In genomic region chr7:78179827-78180226, GRCh38 we compare ENCODE assay signal across 37 cellular contexts.
DNase-seq lines count a peak whose midpoint lies in the region; ATAC-seq, FAIRE-seq and TF ChIP-seq lines count a peak whose summit lies in the region.
"Had no signal": no experiment of that assay in that cellular context is flagged by ENCODE, and none has a peak within 500 bp of the region (broad histone marks: within the 10 kb centered on the region; RNA-seq: fewer than 3 reads in every experiment).

No MANE protein-coding gene starts in this region.

- no peaks in the 10 kb centered on the region for H3K9me3 Mint-ChIP-seq in astrocyte (ENCODE audit: unreplicated experiment)
- H3K9me3 Mint-ChIP-seq: CD4-positive, alpha-beta memory T cell; CD4-positive, alpha-beta T cell; CD8-positive, alpha-beta memory T cell; CD8-positive, alpha-beta T cell had no signal

- intact Hi-C loops in HepG2 (cut with micrococcal nuclease; ENCODE audit: unreplicated experiment), result no loop called here
- intact Hi-C loops in right lobe of liver (cut with DNase I), result no loop called here
- intact Hi-C loops in IMR-90 (cut with micrococcal nuclease), result no loop called here
- intact Hi-C loops in K562 (cut with micrococcal nuclease), result no loop called here

- BruUV-seq in HepG2 (replicated peaks; lab: Mats Ljungman, UMichigan), result no TSS peak
- no TSS peak for BruUV-seq in IMR-90 (replicated peaks; lab: Mats Ljungman, UMichigan)
- no TSS peak for BruUV-seq in K562 (replicated peaks; lab: Mats Ljungman, UMichigan)

- H3K23ac ChIP-seq in IMR-90 (ENCODE audit: low read depth, low read length), result no peak overlapping the region

- H4K91ac ChIP-seq in IMR-90 (ENCODE audit: insufficient read depth, low read depth, low read length), result no peak overlapping the region

- H3K79me2 ChIP-seq in HepG2 (ENCODE audit: insufficient read depth, low read length) (no peaks in the 10 kb centered on the region), astrocyte (ENCODE audit: insufficient read depth, low read length) (no peaks in the 10 kb centered on the region), K562 (ENCODE audit: control insufficient read depth, insufficient read depth, low read length) (no peaks in the 10 kb centered on the region)

- H3K4me3 ChIP-seq in HepG2 (replicated peaks in 1 of 3; ENCODE audit: insufficient read depth in 1 of 3, low read depth in 2 of 3, low read length in 3 of 3), result no peak overlapping the region
- no peak overlapping the region for H3K4me3 ChIP-seq in right lobe of liver
- no peak overlapping the region for H3K4me3 ChIP-seq in IMR-90 (ENCODE audit: insufficient read depth, low read depth, low read length)
- H3K4me3 ChIP-seq in astrocyte (ENCODE audit: insufficient read depth, low read depth, low read length), result no peak overlapping the region
- H3K4me3 ChIP-seq in K562, result no peak overlapping the region
- H3K4me3 ChIP-seq: A549; BLaER1; BLaER1 treated with 17β-estradiol and CSF1 and Interleukin-3, amounts not matched to agents 10 nM and 100 nM had no signal

- 22% methylated on average over 2 of the region's 2 CpGs for WGBS in HepG2 (ENCODE audit: low lambda C conversion rate)
- WGBS in right lobe of liver (ENCODE audit: insufficient coverage, low coverage, low lambda C conversion rate, missing lambda C conversion rate), result 81% methylated on average over 2 of the region's 2 CpGs
- WGBS in IMR-90 (ENCODE audit: extremely low coverage in 2 of 2, insufficient read length in 1 of 2), 2 experiments, result no CpG with 5 or more reads among the region's 2 CpGs
- WGBS in K562 (ENCODE audit: insufficient coverage, low coverage, missing lambda C conversion rate), result 0% methylated on average over 2 of the region's 2 CpGs

- no peak for TF ChIP-seq CTCF in HepG2 (CRISPR knock-in tag; IDR thresholded peaks at IDR 0.05)
- no peak for TF ChIP-seq CTCF in right lobe of liver (IDR thresholded peaks at IDR 0.05)
- no peak for TF ChIP-seq CTCF in IMR-90 (conservative IDR thresholded peaks at IDR 0.05; ENCODE audit: low read depth, low read length)
- no peak for TF ChIP-seq CTCF in astrocyte (IDR thresholded peaks at IDR 0.05; ENCODE audit: insufficient read depth, low read depth, low read length)
- no peak for TF ChIP-seq CTCF in K562 (IDR thresholded peaks at IDR 0.05 in 2 of 3, conservative IDR thresholded peaks at IDR 0.05 in 1 of 3; ENCODE audit: insufficient read depth in 2 of 3, low read depth in 1 of 3, low read length in 3 of 3)

- no peak overlapping the region for H4K8ac ChIP-seq in IMR-90 (ENCODE audit: low read depth in 2 of 2, low read length in 2 of 2)

- no peak overlapping the region for H3K14ac ChIP-seq in IMR-90 (replicated peaks; ENCODE audit: low read depth, low read length)

- dilution Hi-C loops in IMR-90 (cut with HindIII; ENCODE audit: low sequenced_read_pairs, unreplicated experiment), result no loop called here

- ATAC-seq in HepG2 (no peak), right lobe of liver (no peak), IMR-90 (ENCODE audit: low read depth) (no peak), K562 (no peak), HG02884 (IDR thresholded peaks at IDR 0.05; ENCODE audit: unreplicated experiment) (no peak), HG02588 (IDR thresholded peaks at IDR 0.05; ENCODE audit: unreplicated experiment) (no peak)
- ATAC-seq: A549; CD8-positive, alpha-beta T cell had no signal

- H4K20me1 ChIP-seq in HepG2 (ENCODE audit: insufficient read depth, low read length) (no peaks in the 10 kb centered on the region), IMR-90 (ENCODE audit: insufficient read depth, low read length) (no peaks in the 10 kb centered on the region), astrocyte (ENCODE audit: insufficient read depth, low read length) (no peaks in the 10 kb centered on the region), K562 (replicated peaks; ENCODE audit: control insufficient read depth, insufficient read depth, low read length) (no peaks in the 10 kb centered on the region)
- H4K20me1 ChIP-seq: BLaER1; BLaER1 treated with 17β-estradiol and CSF1 and Interleukin-3, amounts not matched to agents 10 nM and 100 nM had no signal

- H3K27ac Mint-ChIP-seq in astrocyte (ENCODE audit: unreplicated experiment), result no peak overlapping the region
- H3K27ac Mint-ChIP-seq: B cell; CD14-positive monocyte; CD4-positive, alpha-beta memory T cell; CD4-positive, alpha-beta T cell; CD4-positive, CD25-positive, alpha-beta regulatory T cell; CD8-positive, alpha-beta memory T cell; CD8-positive, alpha-beta T cell had no signal

- H3K4me2 ChIP-seq in HepG2 (ENCODE audit: low read depth, low read length), result no peak overlapping the region
- no peak overlapping the region for H3K4me2 ChIP-seq in IMR-90 (ENCODE audit: low read depth, low read length)
- H3K4me2 ChIP-seq in astrocyte (ENCODE audit: low read length), result no peak overlapping the region
- H3K4me2 ChIP-seq in K562 (ENCODE audit: insufficient read depth, low read length), result no peak overlapping the region
- H3K4me2 ChIP-seq: A549; BLaER1; BLaER1 treated with 17β-estradiol and CSF1 and Interleukin-3, amounts not matched to agents 10 nM and 100 nM had no signal

- in situ Hi-C loops in HepG2 (cut with HindIII; ENCODE audit: extremely low pct_ligation_motif_present, low pct_unique_long_range_greater_than_20kb) (no loop called here), IMR-90 (cut with MboI; ENCODE audit: low sequenced_read_pairs) (no loop called here), K562 (cut with MboI) (no loop called here)

- H4K5ac ChIP-seq in IMR-90 (ENCODE audit: low read depth, low read length), result no peak overlapping the region

- H3K27ac ChIP-seq in HepG2 (ENCODE audit: extremely low read length, insufficient read depth, low read length) (no peak overlapping the region), right lobe of liver (no peak overlapping the region), IMR-90 (ENCODE audit: insufficient read depth, low read length) (no peak overlapping the region), astrocyte (ENCODE audit: low read depth, low read length) (no peak overlapping the region), K562 (ENCODE audit: extremely low read depth, low read depth, low read length) (no peak overlapping the region)
- H3K27ac ChIP-seq: 22Rv1; A549; BLaER1; BLaER1 treated with 17β-estradiol and CSF1 and Interleukin-3, amounts not matched to agents 10 nM and 100 nM; C4-2B had no signal

- no peaks in the 10 kb centered on the region for H3K27me3 Mint-ChIP-seq in astrocyte (ENCODE audit: low read depth, unreplicated experiment)

- H2BK20ac ChIP-seq in IMR-90 (ENCODE audit: low read depth, low read length), result no peak overlapping the region

- H3K9me1 ChIP-seq in IMR-90 (ENCODE audit: insufficient read depth, low read length), result no peaks in the 10 kb centered on the region
- H3K9me1 ChIP-seq in K562 (ENCODE audit: control insufficient read depth, insufficient read depth, low read length), result no peaks in the 10 kb centered on the region

- no peak overlapping the region for H3K4ac ChIP-seq in IMR-90 (ENCODE audit: low read depth, low read length)

- CTCF ChIA-PET in HepG2 (lab: Yijun Ruan, JAX; ENCODE audit: low intra/inter-chr PET ratio, low total read pairs) (no interaction called here), IMR-90 (lab: Yijun Ruan, JAX) (no interaction called here), K562 (lab: Yijun Ruan, JAX; ENCODE audit: low intra/inter-chr PET ratio) (no interaction called here)

- H3K4me3 Mint-ChIP-seq in astrocyte (ENCODE audit: unreplicated experiment), result no peak overlapping the region
- H3K4me3 Mint-ChIP-seq: B cell; CD14-positive monocyte; CD4-positive, alpha-beta memory T cell; CD4-positive, alpha-beta T cell; CD4-positive, CD25-positive, alpha-beta regulatory T cell; CD8-positive, alpha-beta memory T cell; CD8-positive, alpha-beta T cell had no signal

- H3K56ac ChIP-seq in IMR-90 (ENCODE audit: extremely low read depth, insufficient read depth, low read length), result no peak overlapping the region

- no peak for FAIRE-seq in HepG2 (lab: Jason Lieb, UNC)
- peak; percentile 47 for FAIRE-seq in astrocyte (lab: Jason Lieb, UNC)
- no peak for FAIRE-seq in K562 (lab: Jason Lieb, UNC)
- FAIRE-seq: A204.1, A549, D721Med had no signal

- no peaks in the 10 kb centered on the region for H3K79me1 ChIP-seq in IMR-90 (ENCODE audit: low read depth in 1 of 2, low read length in 2 of 2)

- POLR2A ChIA-PET in HepG2 (lab: Yijun Ruan, JAX), result no interaction called here
- POLR2A ChIA-PET in IMR-90 (lab: Charles Lee; ENCODE audit: unreplicated experiment), result no interaction called here
- POLR2A ChIA-PET in K562 (lab: Yijun Ruan, JAX), result interaction anchor here (1.8 kb wide), 1 partner anchor 9 kb away, joined by 7 read pairs; no protein-coding TSS in a partner anchor

- no peaks in the 10 kb centered on the region for H3K27me3 ChIP-seq in HepG2 (ENCODE audit: control insufficient read depth in 1 of 2, insufficient read depth in 2 of 2, low read length in 2 of 2)
- no peaks in the 10 kb centered on the region for H3K27me3 ChIP-seq in right lobe of liver
- no peaks in the 10 kb centered on the region for H3K27me3 ChIP-seq in IMR-90 (ENCODE audit: control insufficient read depth, insufficient read depth, low read length)
- no peaks in the 10 kb centered on the region for H3K27me3 ChIP-seq in astrocyte (ENCODE audit: insufficient read depth, low read length)
- no peaks in the 10 kb centered on the region; a peak in 1 of 5 replicates for H3K27me3 ChIP-seq in K562 (ENCODE audit: control insufficient read depth in 2 of 2, insufficient read depth in 2 of 2, low read length in 2 of 2)
- H3K27me3 ChIP-seq: BE2C; BLaER1; BLaER1 treated with 17β-estradiol and CSF1 and Interleukin-3, amounts not matched to agents 10 nM and 100 nM had no signal

- H2AFZ ChIP-seq in HepG2 (ENCODE audit: low read length) (no peak overlapping the region), IMR-90 (replicated peaks; ENCODE audit: low read length, poor library complexity) (no peak overlapping the region), astrocyte (ENCODE audit: low read depth, low read length) (no peak overlapping the region), K562 (ENCODE audit: low read depth, low read length) (no peak overlapping the region)

- H2AK9ac ChIP-seq in IMR-90 (replicated peaks; ENCODE audit: low read depth, low read length, poor library complexity), result no peak overlapping the region

- H2BK5ac ChIP-seq in IMR-90 (ENCODE audit: low read depth, low read length, poor library complexity, severe bottlenecking), result no peak overlapping the region

- H3K9ac ChIP-seq in HepG2 (ENCODE audit: insufficient read depth, low read depth, low read length) (no peak overlapping the region), IMR-90 (ENCODE audit: low read depth, low read length) (no peak overlapping the region), astrocyte (ENCODE audit: low read length) (no peak overlapping the region), K562 (ENCODE audit: insufficient read depth in 1 of 2, low read depth in 2 of 2, low read length in 2 of 2) (no peak overlapping the region)
- H3K9ac ChIP-seq: BLaER1; BLaER1 treated with 17β-estradiol and CSF1 and Interleukin-3, amounts not matched to agents 10 nM and 100 nM had no signal

- no peak overlapping the region for H3K18ac ChIP-seq in IMR-90 (ENCODE audit: low read depth, low read length)

- DNase-seq in HepG2 (ENCODE audit: low spot score) (no peak), right lobe of liver (no peak), IMR-90 (no peak), astrocyte (ENCODE audit: low read depth) (no peak), K562 (ENCODE audit: extremely low read depth in 1 of 4, low spot score in 3 of 4) (no peak), NCI-H82 (lab: John Stamatoyannopoulos, UW) (no peak)
- DNase-seq: 8988T; ACHN; AML-193; BE2C; C1 segment of cervical spinal cord; Caco-2; Calu3; CD4-positive, alpha-beta memory T cell; CD4-positive, alpha-beta T cell; CD4-positive, CD25-positive, alpha-beta regulatory T cell; CD8-positive, alpha-beta memory T cell; CD8-positive, alpha-beta T cell; COR-L47; DMS 273 treated with DMSO at 0.1 percent for 48 hours; DMS153; DMS53; DMS79; DMS79 treated with DMSO at 0.1 percent for 48 hours; DND-41; EL had no signal

- no peak overlapping the region for H2AK5ac ChIP-seq in IMR-90 (ENCODE audit: low read depth, low read length)

- H2BK120ac ChIP-seq in IMR-90 (ENCODE audit: low read depth, low read length), result no peak overlapping the region

- H3K4me1 Mint-ChIP-seq in astrocyte (ENCODE audit: low read depth, unreplicated experiment), result peaks cover 13% of the 10 kb centered on the region
- H3K4me1 Mint-ChIP-seq: B cell; CD14-positive monocyte; CD4-positive, alpha-beta memory T cell; CD4-positive, CD25-positive, alpha-beta regulatory T cell; CD8-positive, alpha-beta memory T cell had no signal

- H2BK15ac ChIP-seq in IMR-90 (ENCODE audit: low read depth, low read length), result no peak overlapping the region

- H3K4me1 ChIP-seq in HepG2 (ENCODE audit: insufficient read depth, low read length) (no peaks in the 10 kb centered on the region), right lobe of liver (no peaks in the 10 kb centered on the region), IMR-90 (ENCODE audit: control insufficient read depth, insufficient read depth, low read length) (peaks cover 2% of the 10 kb centered on the region; the same call in 1 of the 2 replicates), astrocyte (ENCODE audit: insufficient read depth, low read length) (no peaks in the 10 kb centered on the region), K562 (replicated peaks in 1 of 2; ENCODE audit: control insufficient read depth in 2 of 2, insufficient read depth in 2 of 2, low read length in 2 of 2) (no peaks in the 10 kb centered on the region)
- H3K4me1 ChIP-seq: A549, BLaER1, Caco-2 had no signal

- no peaks in the 10 kb centered on the region for H3K36me3 Mint-ChIP-seq in astrocyte (ENCODE audit: low read depth, unreplicated experiment)
- H3K36me3 Mint-ChIP-seq: CD14-positive monocyte; CD4-positive, alpha-beta memory T cell; CD4-positive, CD25-positive, alpha-beta regulatory T cell; CD8-positive, alpha-beta memory T cell; CD8-positive, alpha-beta T cell had no signal

- no peak for TF ChIP-seq POLR2A in HepG2 (IDR thresholded peaks at IDR 0.05; ENCODE audit: insufficient read depth in 1 of 2, low read depth in 2 of 2, low read length in 2 of 2)
- no peak for TF ChIP-seq POLR2A in right lobe of liver (IDR thresholded peaks at IDR 0.05)
- TF ChIP-seq POLR2A in IMR-90 (IDR thresholded peaks at IDR 0.05; ENCODE audit: low read depth, low read length), result no peak
- no peak for TF ChIP-seq POLR2A in K562 (conservative IDR thresholded peaks at IDR 0.05)

- TF ChIP-seq EP300 in HepG2 (IDR thresholded peaks at IDR 0.05; ENCODE audit: low read depth in 2 of 2, low read length in 2 of 2) (no peak), HepG2 (CRISPR knock-in tag; IDR thresholded peaks at IDR 0.05; ENCODE audit: borderline replicate concordance) (no peak), K562 (IDR thresholded peaks at IDR 0.05; ENCODE audit: low read length) (no peak)

- H3K36me3 ChIP-seq in HepG2 (replicated peaks in 1 of 2; ENCODE audit: control insufficient read depth in 1 of 2, insufficient read depth in 2 of 2, low read length in 2 of 2) (no peaks in the 10 kb centered on the region), right lobe of liver (no peaks in the 10 kb centered on the region), IMR-90 (ENCODE audit: control insufficient read depth, insufficient read depth, low read length) (no peaks in the 10 kb centered on the region), astrocyte (ENCODE audit: insufficient read depth, low read length) (no peaks in the 10 kb centered on the region), K562 (ENCODE audit: control insufficient read depth, insufficient read depth, low read length) (no peaks in the 10 kb centered on the region)
- H3K36me3 ChIP-seq: BE2C; BLaER1; BLaER1 treated with 17β-estradiol and CSF1 and Interleukin-3, amounts not matched to agents 10 nM and 100 nM had no signal

- TF ChIP-seq RAD21 in HepG2 (CRISPR knock-in tag; IDR thresholded peaks at IDR 0.05), result no peak
- TF ChIP-seq RAD21 in IMR-90 (IDR thresholded peaks at IDR 0.05; ENCODE audit: low read length), result no peak
- no peak for TF ChIP-seq RAD21 in K562 (CRISPR knock-in tag; conservative IDR thresholded peaks at IDR 0.05 in 1 of 2, IDR thresholded peaks at IDR 0.05 in 1 of 2)

- H3K9me3 ChIP-seq in HepG2 (ENCODE audit: low read length), result no peaks in the 10 kb centered on the region
- H3K9me3 ChIP-seq in right lobe of liver, result no peaks in the 10 kb centered on the region
- no peaks in the 10 kb centered on the region for H3K9me3 ChIP-seq in IMR-90 (ENCODE audit: control insufficient read depth, insufficient read depth, low read length)
- H3K9me3 ChIP-seq in astrocyte (ENCODE audit: insufficient read depth, low read depth, low read length), result no peaks in the 10 kb centered on the region
- H3K9me3 ChIP-seq in K562 (replicated peaks; ENCODE audit: control insufficient read depth, insufficient read depth, low read depth, low read length), result no peaks in the 10 kb centered on the region
- H3K9me3 ChIP-seq: A549; BE2C; BLaER1; BLaER1 treated with 17β-estradiol and CSF1 and Interleukin-3, amounts not matched to agents 10 nM and 100 nM; Caco-2 had no signal

Comparison
In these comparisons a context has a peak if more than half of its experiments do, and no peak if none do; other contexts are left out.
1. Of the 241 proteins assayed by ChIP-seq in both HepG2 and K562: peak only in HepG2: none; only in K562: CEBPG; in both: CEBPB; in neither: 239.